Comparison of ENCODE assay signal across 8 cellular contexts in the genomic region with DNA sequence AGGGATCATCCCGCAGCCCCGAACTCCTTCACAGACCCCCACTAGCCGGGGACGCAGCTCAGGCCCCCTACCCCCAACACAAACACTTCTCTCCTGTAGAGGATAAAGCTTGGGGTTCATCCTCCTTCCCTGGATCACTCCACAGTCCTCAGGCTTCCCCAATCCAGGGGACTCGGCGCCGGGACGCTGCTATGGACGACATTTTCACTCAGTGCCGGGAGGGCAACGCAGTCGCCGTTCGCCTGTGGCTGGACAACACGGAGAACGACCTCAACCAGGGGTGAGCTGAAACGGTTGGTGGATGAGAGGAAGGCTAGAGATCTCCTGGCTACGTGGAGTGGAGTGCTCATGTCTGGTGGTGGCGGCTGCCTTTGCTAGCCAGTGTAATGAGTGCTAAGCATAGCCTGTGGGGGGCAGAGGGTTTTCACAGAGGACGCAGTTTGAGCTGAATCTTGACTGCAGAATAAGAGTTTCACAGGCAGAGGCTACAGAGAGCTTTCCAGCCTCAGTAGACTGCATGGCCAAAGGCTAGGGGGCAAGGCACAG. TPM values are rescaled to one million over a fixed set of nuclear protein-coding genes. Genes with fewer than 3 reads are reported as not detected.
DNase-seq lines count a peak whose midpoint lies in the region; ATAC-seq and TF ChIP-seq lines count a peak whose summit lies in the region.

No MANE protein-coding gene starts in this region.

- in situ Hi-C loops in transverse colon (cut with MboI; ENCODE audit: low pct_ligation_motif_present in 1 of 4, low pct_unique_long_range_greater_than_20kb in 1 of 4, low sequenced_read_pairs in 3 of 4), result loop anchor here in 2 of 4 donors (10.0 kb wide), 2 partner anchors 129 to 219 kb away; a partner anchor contains a TSS

- H3K4me1 ChIP-seq in esophagus muscularis mucosa (peaks cover 64 to 84% (median 79%) of the 10 kb centered on the region in 4 donors), muscle layer of colon (ENCODE audit: insufficient read depth, low read length) (peaks cover 71% of the 10 kb centered on the region), transverse colon (peaks cover 38 to 62% (median 49%) of the 10 kb centered on the region in 4 donors)

- no peaks in the 10 kb centered on the region for H3K9me3 ChIP-seq in esophagus muscularis mucosa
- no peaks in the 10 kb centered on the region for H3K9me3 ChIP-seq in muscle layer of colon (ENCODE audit: low read length)
- H3K9me3 ChIP-seq in transverse colon, result no peaks in the 10 kb centered on the region

- peak overlapping the region; percentile 100 for H3K9ac ChIP-seq in muscle layer of colon (ENCODE audit: low read length)

- TF ChIP-seq CTCF in esophagus muscularis mucosa (IDR thresholded peaks at IDR 0.05), result peak in 2 of 3 experiments; percentile 5 to 18
- TF ChIP-seq CTCF in transverse colon (IDR thresholded peaks at IDR 0.05), result peak in 2 of 5 experiments; percentile 14 to 24

- peak overlapping the region; percentile 97 to 98 (median 98) for H3K27ac ChIP-seq in esophagus muscularis mucosa (replicated peaks in 1 of 4)
- peak overlapping the region; percentile 94 for H3K27ac ChIP-seq in muscle layer of colon (ENCODE audit: low read depth, low read length)
- H3K27ac ChIP-seq in transverse colon, result peak overlapping the region; percentile 96 to 99 (median 97)

- peak overlapping the region; percentile 80 to 99 (median 86) for H3K4me3 ChIP-seq in esophagus muscularis mucosa
- peak overlapping the region; percentile 80 to 100 for H3K4me3 ChIP-seq in muscle layer of colon (ENCODE audit: low read depth in 1 of 2, low read length in 2 of 2)
- H3K4me3 ChIP-seq in transverse colon, result peak overlapping the region; percentile 78 to 90 (median 88)

- DNase-seq in AG20443 (ENCODE audit: low spot score) (peak; percentile 70), NOMO-1 treated with dmso at 0.1 percent for 144 hours (lab: John Stamatoyannopoulos, UW; ENCODE audit: unreplicated experiment) (peak; percentile 21), activated T-cell treated with anti-CD3 and anti-CD28 coated beads for 4 hours (peak; percentile 34), esophagus muscularis mucosa (ENCODE audit: extremely low spot score) (peak; percentile 92), transverse colon (peak; percentile 57)

- ATAC-seq in GM18517 (IDR thresholded peaks at IDR 0.05; ENCODE audit: unreplicated experiment) (peak; percentile 45), HG03039 (IDR thresholded peaks at IDR 0.05; ENCODE audit: unreplicated experiment) (peak; percentile 26)

- H3K27me3 ChIP-seq in esophagus muscularis mucosa (no peaks in the 10 kb centered on the region), muscle layer of colon (ENCODE audit: control insufficient read depth in 1 of 2, insufficient read depth in 2 of 2, low read length in 2 of 2) (no peaks in the 10 kb centered on the region), transverse colon (no peaks in the 10 kb centered on the region)

- H3K36me3 ChIP-seq in esophagus muscularis mucosa, result peaks cover 35 to 42% (median 40%) of the 10 kb centered on the region in 4 donors
- peaks cover 54% of the 10 kb centered on the region for H3K36me3 ChIP-seq in muscle layer of colon (ENCODE audit: insufficient read depth, low read length)
- H3K36me3 ChIP-seq in transverse colon, result peaks cover 0 to 27% (median 15%) of the 10 kb centered on the region in 4 donors

- intact Hi-C loops in esophagus muscularis mucosa (cut with DNase I), result loop anchor here (2.0 to 10.0 kb wide), 3 partner anchors 79 to 209 kb away; a partner anchor contains a TSS
- intact Hi-C loops in transverse colon (cut with DNase I; ENCODE audit: low total_unique reads), result no loop called here

- TF ChIP-seq EP300 in esophagus muscularis mucosa (IDR thresholded peaks at IDR 0.05), result no peak
- no peak for TF ChIP-seq EP300 in transverse colon (IDR thresholded peaks at IDR 0.05; ENCODE audit: low read depth)

- TF ChIP-seq POLR2A in esophagus muscularis mucosa (IDR thresholded peaks at IDR 0.05; ENCODE audit: low read depth) (no peak), transverse colon (IDR thresholded peaks at IDR 0.05) (peak; percentile 32)

- WGBS in esophagus muscularis mucosa, result 1% methylated on average over 13 of the region's 20 CpGs
- 0% methylated on average over 20 of the region's 20 CpGs; no CpG with 5 or more reads in 1 of the 2 donors for WGBS in transverse colon (ENCODE audit: low coverage in 1 of 2), 2 donors

RNA-seq across cellular contexts. Expression of a gene that starts 0.6 kb away (rescaled TPM):
- total RNA-seq in esophagus muscularis mucosa (100 to 1,000 TPM; 481 to 652 (median 606) TPM), transverse colon (100 to 1,000 TPM; 159 to 211 (median 169) TPM)

RNA-seq across cellular contexts. Expression of a gene that starts 0.7 kb away (rescaled TPM):
- total RNA-seq in esophagus muscularis mucosa (10 to 100 TPM; 12.4 to 34.0 (median 27.0) TPM), transverse colon (100 to 1,000 TPM in 1 of 4 donors, 10 to 100 TPM in 2, 1 to 10 TPM in 1; 9.7 to 145 (median 48.2) TPM)

RNA-seq across cellular contexts. Expression of a gene that starts 7.9 kb away (rescaled TPM):
- 10 to 100 TPM; 24.2 to 51.1 (median 43.4) TPM for total RNA-seq in esophagus muscularis mucosa
- total RNA-seq in transverse colon, result 100 to 1,000 TPM in 1 of 4 donors, 10 to 100 TPM in 3; 35.7 to 114 (median 53.8) TPM

RNA-seq across cellular contexts. Expression of a gene that starts 15.1 kb away (rescaled TPM):
- total RNA-seq in esophagus muscularis mucosa, result 10 to 100 TPM; 44.4 to 71.5 (median 54.9) TPM
- total RNA-seq in transverse colon, result 100 to 1,000 TPM in 1 of 4 donors, 10 to 100 TPM in 3; 64.0 to 114 (median 74.0) TPM

RNA-seq across cellular contexts. Expression of a gene that starts 51.5 kb away (rescaled TPM):
- total RNA-seq in esophagus muscularis mucosa, result 10 to 100 TPM; 27.0 to 60.9 (median 34.0) TPM
- 10 to 100 TPM in 3 of 4 donors, 1 to 10 TPM in 1; 5.5 to 17.7 (median 14.0) TPM for total RNA-seq in transverse colon

Comparison
In these comparisons a context has a peak if more than half of its experiments do, and no peak if none do; other contexts are left out.
1. Peak in every context shown above with its lines: DNase-seq, ATAC-seq, H3K4me3 ChIP-seq and H3K27ac ChIP-seq.
2. DNase-seq: peak in every context shown above with its lines; median percentile 92 in esophagus muscularis mucosa; 70 in AG20443; 57 in transverse colon; 34 in activated T-cell treated with anti-CD3 and anti-CD28 coated beads for 4 hours; 21 in NOMO-1 treated with dmso at 0.1 percent for 144 hours.